25 cellular contexts compared by ENCODE assay signal in genomic region chr20:38441916-38442315, GRCh38. TPM values are rescaled to one million over a fixed set of nuclear protein-coding genes. Genes with fewer than 3 reads are reported as not detected.
DNase-seq lines count a peak whose midpoint lies in the region; ATAC-seq and TF ChIP-seq lines count a peak whose summit lies in the region.
"Had no signal": no experiment of that assay in that cellular context is flagged by ENCODE, and none has a peak within 500 bp of the region (broad histone marks: within the 10 kb centered on the region; RNA-seq: fewer than 3 reads in every experiment).

No MANE protein-coding gene starts in this region.

- no peak overlapping the region for H2AK5ac ChIP-seq in mesenchymal stem cell (ENCODE audit: low read length, severe bottlenecking)

- no peak overlapping the region for H3K4ac ChIP-seq in mesenchymal stem cell (ENCODE audit: low read depth in 1 of 2, low read length in 2 of 2)

- peaks cover 4% of the 10 kb centered on the region for H3K79me1 ChIP-seq in mesenchymal stem cell (replicated peaks; ENCODE audit: low read length, poor library complexity, severe bottlenecking)

- no peak overlapping the region for H2BK15ac ChIP-seq in mesenchymal stem cell (ENCODE audit: low read depth, poor library complexity, severe bottlenecking)

- H3K14ac ChIP-seq in mesenchymal stem cell (ENCODE audit: low read length in 2 of 2), result no peak overlapping the region

- DNase-seq in NCI-H146 (lab: John Stamatoyannopoulos, UW) (peak; percentile 36), NCI-H146 treated with DMSO at 0.1 percent for 48 hours (lab: John Stamatoyannopoulos, UW; ENCODE audit: unreplicated experiment) (no peak), brain microvascular endothelial cell (no peak), mesenchymal stem cell (no peak), T1000 (lab: John Stamatoyannopoulos, UW) (no peak), NCI-H446 treated with DMSO at 0.1 percent for 48 hours (lab: John Stamatoyannopoulos, UW) (no peak)
- DNase-seq: activated B cell treated with CpG ODN at 0.5 μM for 24 hours; activated CD8-positive, alpha-beta memory T cell treated with anti-CD3 and anti-CD28 coated beads, Interleukin-2, amount 10 ng/mL, durations not matched to agents 7 days and 5 days; activated gamma-delta T cell treated with Interleukin-2 at 50 U/mL for 16 hours; activated naive CD8-positive, alpha-beta T cell treated with anti-CD3 and anti-CD28 coated beads, Interleukin-2, amount 10 ng/mL, durations not matched to agents 7 days and 5 days; activated T-cell treated with anti-CD3 and anti-CD28 coated beads, Interleukin-2, amount 50 U/mL, for 4 hours; DMS153; MV-4-11; NCI-H1436; NCI-H2107; NCI-H446; NCI-H774; RPMI8226; stimulated activated CD4-positive, alpha-beta T cell treated with anti-CD3 and anti-CD28 coated beads, Interleukin-4, amount 100 ng/mL, for 24 hours; T-cell had no signal

- 83% methylated on average over 9 of the region's 9 CpGs for WGBS in mesenchymal stem cell

- no peak overlapping the region for H2AFZ ChIP-seq in mesenchymal stem cell (ENCODE audit: low read depth, low read length)

- H3K23ac ChIP-seq in mesenchymal stem cell (ENCODE audit: low read length in 2 of 2), result no peak overlapping the region

- no peak overlapping the region for H4K91ac ChIP-seq in mesenchymal stem cell (ENCODE audit: low read length)

- no peak overlapping the region for H2BK5ac ChIP-seq in mesenchymal stem cell (ENCODE audit: low read depth, low read length, poor library complexity, severe bottlenecking)

- no peak overlapping the region for H3K4me2 ChIP-seq in mesenchymal stem cell (ENCODE audit: low read length, poor library complexity, severe bottlenecking)

- H3K9ac ChIP-seq in mesenchymal stem cell (ENCODE audit: low read length), result no peak overlapping the region

- H3K4me3 ChIP-seq in brain microvascular endothelial cell (ENCODE audit: low read depth, low read length) (no peak overlapping the region), mesenchymal stem cell (ENCODE audit: insufficient read depth in 1 of 2, low read depth in 1 of 2, low read length in 2 of 2) (no peak overlapping the region)
- H3K4me3 ChIP-seq: tibial nerve had no signal

- H3K27ac ChIP-seq in brain microvascular endothelial cell, result peak overlapping the region; percentile 6
- H3K27ac ChIP-seq in mesenchymal stem cell (ENCODE audit: low read length, poor library complexity, severe bottlenecking), result no peak overlapping the region
- H3K27ac ChIP-seq: 22Rv1, tibial nerve had no signal

- H2BK12ac ChIP-seq in mesenchymal stem cell (ENCODE audit: low read length in 2 of 2), result peak overlapping the region in 1 of 2 experiments; percentile 49

- H3K36me3 ChIP-seq in brain microvascular endothelial cell (replicated peaks), result no peaks in the 10 kb centered on the region
- no peaks in the 10 kb centered on the region for H3K36me3 ChIP-seq in mesenchymal stem cell (ENCODE audit: control insufficient read depth in 1 of 2, insufficient read depth in 2 of 2, low read depth in 1 of 2, low read length in 2 of 2)
- H3K36me3 ChIP-seq: tibial nerve had no signal

- H3K27me3 ChIP-seq in brain microvascular endothelial cell (replicated peaks), result no peaks in the 10 kb centered on the region
- H3K27me3 ChIP-seq in mesenchymal stem cell (ENCODE audit: control insufficient read depth in 1 of 2, insufficient read depth in 1 of 2, low read length in 2 of 2), result peaks cover 0 to 6% of the 10 kb centered on the region in 2 experiments
- H3K27me3 ChIP-seq: dorsolateral prefrontal cortex, tibial nerve had no signal

- H3K9me3 ChIP-seq in mesenchymal stem cell (ENCODE audit: control insufficient read depth, low read length), result no peaks in the 10 kb centered on the region
- H3K9me3 ChIP-seq: tibial nerve had no signal

- H3K18ac ChIP-seq in mesenchymal stem cell (ENCODE audit: low read depth in 1 of 2, low read length in 2 of 2), result no peak overlapping the region

- H2BK120ac ChIP-seq in mesenchymal stem cell (ENCODE audit: low read depth, low read length), result no peak overlapping the region

- ATAC-seq in GM21423 (IDR thresholded peaks at IDR 0.05; ENCODE audit: unreplicated experiment), result no peak
- no peak for ATAC-seq in HG02610 (IDR thresholded peaks at IDR 0.05; ENCODE audit: unreplicated experiment)
- ATAC-seq: activated CD8-positive, alpha-beta memory T cell treated with anti-CD3 and anti-CD28 coated beads, Interleukin-2, amount 10 ng/mL, durations not matched to agents 7 days and 5 days; activated T-cell treated with anti-CD3 and anti-CD28 coated beads, Interleukin-2, amount 50 U/mL, for 4 hours; T-cell had no signal

- peak overlapping the region; percentile 9 for H4K8ac ChIP-seq in mesenchymal stem cell (ENCODE audit: low read length)

- peaks cover 1% of the 10 kb centered on the region for H3K4me1 ChIP-seq in mesenchymal stem cell (ENCODE audit: control insufficient read depth, insufficient read depth, low read depth, low read length)

- TF ChIP-seq CTCF in brain microvascular endothelial cell (IDR thresholded peaks at IDR 0.05; ENCODE audit: low read depth, low read length, missing control alignments), result no peak

- in situ Hi-C loops in brain microvascular endothelial cell (cut with HindIII; ENCODE audit: low pct_ligation_motif_present, low sequenced_read_pairs), result no loop called here

RNA-seq across cellular contexts. Expression of gene SNHG17, which starts 6.8 kb away (rescaled TPM):
- polyA plus RNA-seq in mesenchymal stem cell (2013, experiment 1 of 2), result 33.0 TPM
- polyA plus RNA-seq in mesenchymal stem cell (2013, experiment 2 of 2), result 30.3 TPM

RNA-seq across cellular contexts. Expression of gene RALGAPB, which starts 30.7 kb away (rescaled TPM):
- 17.5 TPM for polyA plus RNA-seq in mesenchymal stem cell (2013, experiment 1 of 2)
- 16.6 TPM for polyA plus RNA-seq in mesenchymal stem cell (2013, experiment 2 of 2)
